Comparison of ENCODE assay signal across 12 cellular contexts in the genomic region with DNA sequence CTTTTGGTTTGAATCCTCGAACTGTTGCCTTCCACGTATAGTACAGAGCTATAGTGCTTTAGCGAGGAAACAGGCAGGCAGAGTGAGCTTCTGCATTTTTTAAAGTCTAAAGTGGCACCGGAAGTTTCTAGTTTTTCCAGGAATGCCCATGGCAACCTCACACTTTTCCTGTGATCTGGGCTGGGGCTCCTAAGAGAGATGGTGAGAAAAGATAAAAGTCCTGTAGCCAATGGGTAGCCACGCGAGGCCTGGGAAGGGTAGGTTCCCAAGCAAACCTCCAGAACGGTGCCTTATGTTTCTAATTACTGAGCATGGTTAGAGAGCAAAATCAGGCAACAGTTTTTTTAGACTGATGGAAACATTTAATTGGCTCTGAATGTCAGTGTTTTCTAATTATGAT.
A peak's percentile ranks its signal among the peaks of the same experiment; 100 is the strongest.
DNase-seq lines count a peak whose midpoint lies in the region; ATAC-seq and TF ChIP-seq lines count a peak whose summit lies in the region.
"Had no signal": no experiment of that assay in that cellular context is flagged by ENCODE, and none has a peak within 500 bp of the region (broad histone marks: within the 10 kb centered on the region; RNA-seq: fewer than 3 reads in every experiment).

No MANE protein-coding gene starts in this region.

- peak overlapping the region; percentile 32 for H3K4me2 ChIP-seq in osteoblast (ENCODE audit: insufficient read depth, low read length)
- H3K4me2 ChIP-seq: PC-9 had no signal

- intact Hi-C loops in esophagus muscularis mucosa (cut with DNase I) = no loop called here

- H3K9me3 ChIP-seq in esophagus muscularis mucosa = no peaks in the 10 kb centered on the region
- H3K9me3 ChIP-seq in osteoblast (ENCODE audit: low read depth, low read length) = no peaks in the 10 kb centered on the region
- no peaks in the 10 kb centered on the region for H3K9me3 ChIP-seq in endodermal cell (ENCODE audit: control insufficient read depth, low read length)
- H3K9me3 ChIP-seq: HAP-1 had no signal

- H3K36me3 ChIP-seq in esophagus muscularis mucosa (no peaks in the 10 kb centered on the region), osteoblast (ENCODE audit: insufficient read depth, low read length) (peaks cover 54% of the 10 kb centered on the region), endodermal cell (ENCODE audit: control insufficient read depth, insufficient read depth, low read length) (peaks cover 4% of the 10 kb centered on the region)
- H3K36me3 ChIP-seq: HAP-1 had no signal

- no peak for TF ChIP-seq POLR2A in esophagus muscularis mucosa (IDR thresholded peaks at IDR 0.05; ENCODE audit: low read depth)

- H2AFZ ChIP-seq in osteoblast (ENCODE audit: low read length) = no peak overlapping the region
- H2AFZ ChIP-seq: PC-9 had no signal

- H3K9me3 Mint-ChIP-seq in stimulated activated naive B cell treated with anti-CD40 and anti-IgM and Interleukin-4, amounts not matched to agents 10 μg/mL and 1 μg/mL and 100 μg/mL, for 72 hours = peaks cover 0 to 2% of the 10 kb centered on the region in 2 donors
- H3K9me3 Mint-ChIP-seq in endodermal cell = no peaks in the 10 kb centered on the region

- 26% methylated on average over 7 of the region's 7 CpGs for WGBS in esophagus muscularis mucosa
- 89 to 90% methylated on average over 7 of the region's 7 CpGs for WGBS in endodermal cell (ENCODE audit: insufficient coverage in 1 of 2, insufficient read length in 1 of 2), 2 experiments

- H3K36me3 Mint-ChIP-seq in stimulated activated naive B cell treated with anti-CD40 and anti-IgM and Interleukin-4, amounts not matched to agents 10 μg/mL and 1 μg/mL and 100 μg/mL, for 72 hours = peaks cover 0 to 3% of the 10 kb centered on the region in 2 donors
- H3K36me3 Mint-ChIP-seq in endodermal cell (ENCODE audit: low read depth) = no peaks in the 10 kb centered on the region

- H3K27ac Mint-ChIP-seq in stimulated activated naive B cell treated with anti-CD40 and anti-IgM and Interleukin-4, amounts not matched to agents 10 μg/mL and 1 μg/mL and 100 μg/mL, for 72 hours = no peak overlapping the region
- no peak overlapping the region for H3K27ac Mint-ChIP-seq in endodermal cell

- H3K4me3 Mint-ChIP-seq in stimulated activated naive B cell treated with anti-CD40 and anti-IgM and Interleukin-4, amounts not matched to agents 10 μg/mL and 1 μg/mL and 100 μg/mL, for 72 hours = no peak overlapping the region
- H3K4me3 Mint-ChIP-seq in endodermal cell = no peak overlapping the region

- H3K27me3 ChIP-seq in esophagus muscularis mucosa (no peaks in the 10 kb centered on the region), osteoblast (ENCODE audit: insufficient read depth, low read length) (no peaks in the 10 kb centered on the region), endodermal cell (ENCODE audit: control insufficient read depth, insufficient read depth, low read length, poor library complexity, severe bottlenecking) (no peaks in the 10 kb centered on the region)

- in situ Hi-C loops in KBM-7 (cut with MboI; ENCODE audit: low pct_unique_long_range_greater_than_20kb, low sequenced_read_pairs) = no loop called here

- peaks cover 2 to 4% of the 10 kb centered on the region in 2 donors for H3K4me1 Mint-ChIP-seq in stimulated activated naive B cell treated with anti-CD40 and anti-IgM and Interleukin-4, amounts not matched to agents 10 μg/mL and 1 μg/mL and 100 μg/mL, for 72 hours
- peaks cover 23% of the 10 kb centered on the region for H3K4me1 Mint-ChIP-seq in endodermal cell

- H3K27ac ChIP-seq in esophagus muscularis mucosa (replicated peaks in 1 of 4) = peak overlapping the region; percentile 67 to 87 (median 76)
- H3K27ac ChIP-seq in osteoblast (ENCODE audit: low read depth, low read length) = peak overlapping the region; percentile 51
- H3K27ac ChIP-seq in endodermal cell (ENCODE audit: low read depth, low read length) = no peak overlapping the region
- H3K27ac ChIP-seq: PC-9 had no signal

- H4K20me1 ChIP-seq in osteoblast (ENCODE audit: insufficient read depth, low read length) = peaks cover 77% of the 10 kb centered on the region

- no peak for ATAC-seq in stimulated activated naive B cell treated with anti-CD40 and anti-IgM and Interleukin-4, amounts not matched to agents 10 μg/mL and 1 μg/mL and 100 μg/mL, for 72 hours (replicated peaks)
- ATAC-seq in GM21825 (IDR thresholded peaks at IDR 0.05; ENCODE audit: unreplicated experiment) = no peak

- TF ChIP-seq CTCF in esophagus muscularis mucosa (IDR thresholded peaks at IDR 0.05) (no peak), osteoblast (IDR thresholded peaks at IDR 0.05; ENCODE audit: extremely low read depth, low read depth, low read length) (no peak), endodermal cell (conservative IDR thresholded peaks at IDR 0.05) (no peak)

- peaks cover 55 to 97% (median 95%) of the 10 kb centered on the region in 4 donors for H3K4me1 ChIP-seq in esophagus muscularis mucosa
- peaks cover 40% of the 10 kb centered on the region for H3K4me1 ChIP-seq in osteoblast (ENCODE audit: insufficient read depth, low read length)
- H3K4me1 ChIP-seq in endodermal cell (ENCODE audit: control insufficient read depth, insufficient read depth, low read length) = no peaks in the 10 kb centered on the region

- H3K4me3 ChIP-seq in esophagus muscularis mucosa (peak overlapping the region in 2 of 4 donors; percentile 6 to 10), osteoblast (ENCODE audit: insufficient read depth, low read length) (no peak overlapping the region), endodermal cell (ENCODE audit: low read length) (no peak overlapping the region)
- H3K4me3 ChIP-seq: HAP-1, PC-9 had no signal

- no peaks in the 10 kb centered on the region for H3K27me3 Mint-ChIP-seq in stimulated activated naive B cell treated with anti-CD40 and anti-IgM and Interleukin-4, amounts not matched to agents 10 μg/mL and 1 μg/mL and 100 μg/mL, for 72 hours
- peaks cover 7% of the 10 kb centered on the region for H3K27me3 Mint-ChIP-seq in endodermal cell (ENCODE audit: insufficient read depth)

- no peak overlapping the region for H3K9ac ChIP-seq in endodermal cell (ENCODE audit: extremely low read depth, low read length, poor library complexity, severe bottlenecking)

- H3K79me2 ChIP-seq in osteoblast (ENCODE audit: insufficient read depth, low read length) = peaks cover 93% of the 10 kb centered on the region

- TF ChIP-seq EP300 in esophagus muscularis mucosa (IDR thresholded peaks at IDR 0.05) = no peak

- DNase-seq in AG20443 (ENCODE audit: low spot score) (peak; percentile 62), KBM-7 (peak; percentile 73), esophagus muscularis mucosa (ENCODE audit: extremely low spot score) (no peak), osteoblast (ENCODE audit: insufficient read length, low spot score, missing footprints) (no peak), NOMO-1 treated with dmso at 0.1 percent for 144 hours (lab: John Stamatoyannopoulos, UW; ENCODE audit: unreplicated experiment) (no peak), endodermal cell (no peak)
- DNase-seq in stimulated activated naive B cell treated with anti-CD40 and anti-IgM and Interleukin-4, amounts not matched to agents 10 μg/mL and 1 μg/mL and 100 μg/mL, for 72 hours = no peak
- DNase-seq: central memory CD4-positive, alpha-beta T cell; NCI-H187 treated with DMSO at 0.1 percent for 48 hours; PC-9 had no signal

Comparison
In these comparisons a context has a peak if more than half of its experiments do, and no peak if none do; other contexts are left out.
1. DNase-seq: peak in AG20443 (single experiment) and KBM-7 (single experiment); none in esophagus muscularis mucosa (single experiment), osteoblast (single experiment), NOMO-1 treated with dmso at 0.1 percent for 144 hours (single experiment), stimulated activated naive B cell treated with anti-CD40 and anti-IgM and Interleukin-4, amounts not matched to agents 10 μg/mL and 1 μg/mL and 100 μg/mL, for 72 hours (single experiment) and endodermal cell (single experiment).